Comparison of ENCODE assay signal across 8 cellular contexts in genomic region chr6:98845201-98846020, GRCh38. TPM values are rescaled to one million over a fixed set of nuclear protein-coding genes. Genes with fewer than 3 reads are reported as not detected.
DNase-seq lines count a peak whose midpoint lies in the region; ATAC-seq and TF ChIP-seq lines count a peak whose summit lies in the region.

No MANE protein-coding gene starts in this region.

- H3K4me1 Mint-ChIP-seq in naive thymus-derived CD4-positive, alpha-beta T cell, result peaks cover 12 to 43% (median 25%) of the 10 kb centered on the region in 7 donors

- no peak overlapping the region for H3K27ac ChIP-seq in OCI-LY1 (ENCODE audit: low read depth, low read length, poor library complexity, severe bottlenecking)
- no peak overlapping the region for H3K27ac ChIP-seq in esophagus squamous epithelium
- no peak overlapping the region for H3K27ac ChIP-seq in naive thymus-derived CD4-positive, alpha-beta T cell (ENCODE audit: low read depth, low read length)
- no peak overlapping the region for H3K27ac ChIP-seq in subcutaneous abdominal adipose tissue (ENCODE audit: low read depth, low read length)

- POLR2A ChIA-PET in naive thymus-derived CD4-positive, alpha-beta T cell (lab: Charles Lee), result no interaction called here

- no peak overlapping the region for H2AFZ ChIP-seq in OCI-LY1 (ENCODE audit: low read length)

- H3K36me3 ChIP-seq in OCI-LY1 (ENCODE audit: insufficient read depth, low read length) (no peaks in the 10 kb centered on the region), esophagus squamous epithelium (no peaks in the 10 kb centered on the region), subcutaneous abdominal adipose tissue (ENCODE audit: control insufficient read depth in 5 of 5, insufficient read depth in 5 of 5, low read length in 5 of 5) (no peaks in the 10 kb centered on the region)
- H3K36me3 ChIP-seq in naive thymus-derived CD4-positive, alpha-beta T cell (ENCODE audit: control insufficient read depth in 2 of 3, insufficient read depth in 3 of 3, low read length in 3 of 3), result no peaks in the 10 kb centered on the region

- H3K4me2 ChIP-seq in OCI-LY1 (ENCODE audit: low read length), result no peak overlapping the region

- CTCF ChIA-PET in naive thymus-derived CD4-positive, alpha-beta T cell (lab: Charles Lee), result interaction anchor here (0.7 to 1.3 kb wide), 2 partner anchors 1348 to 1661 kb away, joined by 3 to 4 read pairs; no protein-coding TSS in a partner anchor

- H4K20me1 ChIP-seq in OCI-LY1 (ENCODE audit: insufficient read depth, low read length), result no peaks in the 10 kb centered on the region

- H3K36me3 Mint-ChIP-seq in naive thymus-derived CD4-positive, alpha-beta T cell, result peaks cover 0 to 23% (median 5%) of the 10 kb centered on the region in 5 donors

- DNase-seq in DMS153 (lab: John Stamatoyannopoulos, UW), result peak; percentile 72
- DNase-seq in HuH-7 (ENCODE audit: low spot score), result peak; percentile 88
- peak; percentile 75 for DNase-seq in activated T-cell treated with anti-CD3 and anti-CD28 coated beads, Interleukin-2, amount 50 U/mL, for 1 hour
- no peak for DNase-seq in esophagus squamous epithelium (lab: John Stamatoyannopoulos, UW)
- DNase-seq in naive thymus-derived CD4-positive, alpha-beta T cell, result peak in 6 of 9 donors; percentile 52 to 68 (median 64)

- H3K9me2 ChIP-seq in OCI-LY1 (ENCODE audit: low read depth, low read length), result no peaks in the 10 kb centered on the region

- 1% methylated on average over 17 to 22 of the region's 50 CpGs for WGBS in esophagus squamous epithelium, 2 donors

- H3K27me3 ChIP-seq in OCI-LY1 (ENCODE audit: insufficient read depth, low read length) (no peaks in the 10 kb centered on the region), esophagus squamous epithelium (peaks cover 39 to 100% (median 54%) of the 10 kb centered on the region in 4 donors), subcutaneous abdominal adipose tissue (ENCODE audit: control insufficient read depth in 5 of 5, insufficient read depth in 4 of 5, low read length in 5 of 5) (peaks cover 66 to 79% (median 70%) of the 10 kb centered on the region in 5 donors)
- H3K27me3 ChIP-seq in naive thymus-derived CD4-positive, alpha-beta T cell (ENCODE audit: control insufficient read depth in 2 of 2, insufficient read depth in 2 of 2, low read length in 2 of 2), result peaks cover 18 to 55% of the 10 kb centered on the region in 2 donors

- H3K79me2 ChIP-seq in OCI-LY1 (ENCODE audit: insufficient read depth, low read length), result no peaks in the 10 kb centered on the region

- H3K4me3 Mint-ChIP-seq in naive thymus-derived CD4-positive, alpha-beta T cell, result peak overlapping the region; percentile 59 to 77 (median 74)

- TF ChIP-seq CTCF in OCI-LY1 (IDR thresholded peaks at IDR 0.05; ENCODE audit: low read length) (peak; percentile 89), esophagus squamous epithelium (IDR thresholded peaks at IDR 0.05) (peak; percentile 33 to 81 (median 66))

- ATAC-seq in GM21515 (IDR thresholded peaks at IDR 0.05; ENCODE audit: unreplicated experiment), result peak; percentile 72
- peak; percentile 80 for ATAC-seq in naive thymus-derived CD4-positive, alpha-beta T cell

- no peak for TF ChIP-seq POLR2A in esophagus squamous epithelium (IDR thresholded peaks at IDR 0.05)

- intact Hi-C loops in esophagus squamous epithelium (cut with DNase I), result no loop called here
- intact Hi-C loops in naive thymus-derived CD4-positive, alpha-beta T cell (cut with micrococcal nuclease), result loop anchor here (1.0 to 5.0 kb wide), 8 partner anchors 12 to 1778 kb away; no protein-coding TSS in a partner anchor

- no peak overlapping the region for H3K4me3 ChIP-seq in OCI-LY1 (ENCODE audit: low read depth, low read length, poor library complexity, severe bottlenecking)
- H3K4me3 ChIP-seq in esophagus squamous epithelium, result peak overlapping the region in 2 of 4 donors; percentile 30 to 57
- H3K4me3 ChIP-seq in naive thymus-derived CD4-positive, alpha-beta T cell (ENCODE audit: low read length), result no peak overlapping the region
- peak overlapping the region in 3 of 5 donors; percentile 7 to 48 (median 24) for H3K4me3 ChIP-seq in subcutaneous abdominal adipose tissue (ENCODE audit: low read depth in 1 of 5, low read length in 5 of 5)

- no peaks in the 10 kb centered on the region for H3K4me1 ChIP-seq in OCI-LY1 (ENCODE audit: insufficient read depth, low read length, severe bottlenecking)
- peaks cover 16 to 40% (median 23%) of the 10 kb centered on the region in 3 donors for H3K4me1 ChIP-seq in esophagus squamous epithelium
- peaks cover 3 to 28% of the 10 kb centered on the region in 2 donors for H3K4me1 ChIP-seq in naive thymus-derived CD4-positive, alpha-beta T cell (ENCODE audit: control insufficient read depth in 2 of 2, insufficient read depth in 2 of 2, low read length in 2 of 2)
- peaks cover 0 to 43% (median 37%) of the 10 kb centered on the region in 5 donors for H3K4me1 ChIP-seq in subcutaneous abdominal adipose tissue (ENCODE audit: control insufficient read depth in 5 of 5, insufficient read depth in 5 of 5, low read length in 5 of 5)

- peak overlapping the region in 1 of 9 donors; percentile 71 for H3K27ac Mint-ChIP-seq in naive thymus-derived CD4-positive, alpha-beta T cell

- H3K9me3 ChIP-seq in OCI-LY1 (ENCODE audit: low read length) (no peaks in the 10 kb centered on the region), esophagus squamous epithelium (no peaks in the 10 kb centered on the region), subcutaneous abdominal adipose tissue (ENCODE audit: control insufficient read depth in 5 of 5, low read length in 5 of 5) (no peaks in the 10 kb centered on the region)
- H3K9me3 ChIP-seq in naive thymus-derived CD4-positive, alpha-beta T cell (ENCODE audit: control insufficient read depth in 2 of 3, low read length in 3 of 3), result no peaks in the 10 kb centered on the region

- H3F3A ChIP-seq in OCI-LY1 (ENCODE audit: insufficient read depth, low read length), result no peaks in the 10 kb centered on the region

- no peak overlapping the region for H3K9ac ChIP-seq in OCI-LY1 (ENCODE audit: low read length)
- no peak overlapping the region for H3K9ac ChIP-seq in subcutaneous abdominal adipose tissue (ENCODE audit: low read length in 5 of 5)

- peaks cover 0 to 1% (median 0%) of the 10 kb centered on the region in 11 donors for H3K9me3 Mint-ChIP-seq in naive thymus-derived CD4-positive, alpha-beta T cell

- peaks cover 79 to 89% (median 86%) of the 10 kb centered on the region in 5 donors for H3K27me3 Mint-ChIP-seq in naive thymus-derived CD4-positive, alpha-beta T cell

RNA-seq across cellular contexts. Expression of gene POU3F2, which starts 11.0 kb away (rescaled TPM):
- total RNA-seq in esophagus squamous epithelium, result not detected
- not detected for total RNA-seq in naive thymus-derived CD4-positive, alpha-beta T cell
- not detected for polyA plus RNA-seq in naive thymus-derived CD4-positive, alpha-beta T cell

Comparison
In these comparisons a context has a peak if more than half of its experiments do, and no peak if none do; other contexts are left out.
1. H3K4me3 ChIP-seq: peak in subcutaneous abdominal adipose tissue (3 of 5); none in OCI-LY1 (single experiment) and naive thymus-derived CD4-positive, alpha-beta T cell (single experiment).